In genomic region chr12:78229491-78230209, GRCh38 we compare ENCODE assay signal across 8 cellular contexts.
DNase-seq lines count a peak whose midpoint lies in the region; ATAC-seq lines count a peak whose summit lies in the region.

No MANE protein-coding gene starts in this region.

- DNase-seq in NCI-H187 (lab: John Stamatoyannopoulos, UW) (peak; percentile 32 to 43), NCI-H187 treated with DMSO at 0.1 percent for 48 hours (lab: John Stamatoyannopoulos, UW) (no peak), NOMO-1 treated with DMSO at 0.1 percent for 48 hours (lab: John Stamatoyannopoulos, UW; ENCODE audit: unreplicated experiment) (peak; percentile 39), epithelial cell of prostate (ENCODE audit: low read depth, low spot score) (peak; percentile 18), trophoblast cell (peak; percentile 60 to 79), ecto neural progenitor cell (ENCODE audit: low spot score) (no peak)

- H3K4me1 ChIP-seq in trophoblast cell (ENCODE audit: control insufficient read depth in 1 of 2, insufficient read depth in 2 of 2, low read length in 2 of 2) = peaks cover 0 to 5% of the 10 kb centered on the region in 2 experiments

- no peak overlapping the region for H3K27ac ChIP-seq in epithelial cell of prostate
- H3K27ac ChIP-seq in trophoblast cell (ENCODE audit: low read depth, low read length) = no peak overlapping the region

- no peak overlapping the region for H2BK120ac ChIP-seq in trophoblast cell (ENCODE audit: insufficient read depth, low read length, poor library complexity)

- no peaks in the 10 kb centered on the region for H3K9me3 ChIP-seq in trophoblast cell (ENCODE audit: insufficient read depth, low read depth, low read length)

- no peaks in the 10 kb centered on the region for H3K79me2 ChIP-seq in trophoblast cell (ENCODE audit: control insufficient read depth, insufficient read depth, low read length, poor library complexity)

- no peak overlapping the region for H4K12ac ChIP-seq in trophoblast cell (ENCODE audit: low read depth, low read length)

- no CpG with 5 or more reads among the region's 6 CpGs for WGBS in trophoblast cell (ENCODE audit: extremely low coverage, insufficient coverage, insufficient read length)

- H3K23ac ChIP-seq in trophoblast cell (ENCODE audit: low read length) = no peak overlapping the region

- no peaks in the 10 kb centered on the region for H3K27me3 ChIP-seq in trophoblast cell (ENCODE audit: insufficient read depth, low read length)

- H3K36me3 ChIP-seq in trophoblast cell (ENCODE audit: control insufficient read depth in 1 of 2, insufficient read depth in 2 of 2, low read length in 2 of 2) = no peaks in the 10 kb centered on the region

- ATAC-seq in GM19397 (IDR thresholded peaks at IDR 0.05; ENCODE audit: unreplicated experiment) (peak; percentile 92), HG03280 (IDR thresholded peaks at IDR 0.05; ENCODE audit: unreplicated experiment) (peak; percentile 96)

- H4K91ac ChIP-seq in trophoblast cell (ENCODE audit: low read depth, low read length) = no peak overlapping the region

- no peak overlapping the region for H3K4ac ChIP-seq in trophoblast cell (ENCODE audit: low read depth, low read length)

- no peak overlapping the region for H2BK12ac ChIP-seq in trophoblast cell (ENCODE audit: low read length)

- no peak overlapping the region for H3K9ac ChIP-seq in trophoblast cell (ENCODE audit: low read length)

- no peak overlapping the region for H2AFZ ChIP-seq in trophoblast cell (ENCODE audit: insufficient read depth, low read length, poor library complexity)

- no peak overlapping the region for H3K14ac ChIP-seq in trophoblast cell (ENCODE audit: low read length)

- H3K18ac ChIP-seq in trophoblast cell (ENCODE audit: low read length) = no peak overlapping the region

- no peak overlapping the region for H3K4me2 ChIP-seq in trophoblast cell (ENCODE audit: low read length)

- no peak overlapping the region for H2BK5ac ChIP-seq in trophoblast cell (ENCODE audit: low read depth, low read length, poor library complexity)

- H3K79me1 ChIP-seq in trophoblast cell (ENCODE audit: low read length) = no peaks in the 10 kb centered on the region

- no peak overlapping the region for H4K8ac ChIP-seq in trophoblast cell (ENCODE audit: low read depth, low read length)

- H3K4me3 ChIP-seq in trophoblast cell (ENCODE audit: low read depth, low read length) = no peak overlapping the region

- no peak overlapping the region for H2AK5ac ChIP-seq in trophoblast cell (ENCODE audit: low read length)

Comparison
In these comparisons a context has a peak if more than half of its experiments do, and no peak if none do; other contexts are left out.
1. DNase-seq: peak in NCI-H187 (2 of 2), NOMO-1 treated with DMSO at 0.1 percent for 48 hours (single experiment), epithelial cell of prostate (single experiment) and trophoblast cell (2 of 2); none in NCI-H187 treated with DMSO at 0.1 percent for 48 hours (single experiment) and ecto neural progenitor cell (single experiment).